Comparison of ENCODE assay signal across 16 cellular contexts in the genomic region with DNA sequence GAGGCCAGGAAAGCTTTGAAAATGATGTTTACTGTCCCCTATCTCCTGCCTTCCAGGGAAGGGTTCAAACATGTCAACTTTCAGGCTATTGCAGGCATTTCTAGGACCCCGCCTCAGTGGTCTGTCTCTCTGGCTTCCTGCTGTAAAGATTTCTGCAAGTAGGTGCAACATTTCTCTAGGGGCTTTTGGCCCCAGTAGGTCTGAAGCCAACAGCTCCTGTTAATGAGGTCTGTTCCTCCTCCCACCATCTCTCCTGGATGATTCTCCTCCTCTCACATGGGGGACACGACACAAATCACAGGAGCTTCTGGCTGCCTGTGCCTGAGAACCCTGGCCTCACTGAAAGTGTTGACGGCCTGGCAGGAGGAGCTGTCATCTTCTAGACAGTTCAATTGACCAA.
"Had no signal": no experiment of that assay in that cellular context is flagged by ENCODE, and none has a peak within 500 bp of the region (broad histone marks: within the 10 kb centered on the region; RNA-seq: fewer than 3 reads in every experiment).

No MANE protein-coding gene starts in this region.

- H3K27ac Mint-ChIP-seq: activated CD4-positive, alpha-beta T cell treated with anti-CD3 and anti-CD28 coated beads, Interleukin-2, amount 10 ng/mL, durations not matched to agents 24 days and 14 days; activated naive CD4-positive, alpha-beta T cell treated with anti-CD3 and anti-CD28 coated beads for 36 hours; activated naive CD8-positive, alpha-beta T cell treated with anti-CD3 and anti-CD28 coated beads, Interleukin-2, amount 50 U/mL, for 24 hours; endodermal cell; naive thymus-derived CD4-positive, alpha-beta T cell had no signal

- H3K4me3 Mint-ChIP-seq: activated CD4-positive, alpha-beta T cell treated with anti-CD3 and anti-CD28 coated beads, Interleukin-2, amount 10 ng/mL, durations not matched to agents 24 days and 14 days; activated naive CD4-positive, alpha-beta T cell treated with anti-CD3 and anti-CD28 coated beads for 36 hours; activated naive CD8-positive, alpha-beta T cell treated with anti-CD3 and anti-CD28 coated beads, Interleukin-2, amount 50 U/mL, for 24 hours; endodermal cell; naive thymus-derived CD4-positive, alpha-beta T cell had no signal

- FAIRE-seq: bronchial epithelial cell, frontal cortex had no signal

- H3K4me1 Mint-ChIP-seq: activated CD4-positive, alpha-beta T cell treated with anti-CD3 and anti-CD28 coated beads, Interleukin-2, amount 10 ng/mL, durations not matched to agents 24 days and 14 days had no signal

- ATAC-seq: activated naive CD8-positive, alpha-beta T cell treated with anti-CD3 and anti-CD28 coated beads, Interleukin-2, amount 50 U/mL, for 24 hours; heart right ventricle; left cardiac atrium; lower lobe of right lung; naive thymus-derived CD4-positive, alpha-beta T cell had no signal

- H3K27me3 Mint-ChIP-seq: activated CD4-positive, alpha-beta T cell treated with anti-CD3 and anti-CD28 coated beads, Interleukin-2, amount 10 ng/mL, durations not matched to agents 24 days and 14 days; activated naive CD8-positive, alpha-beta T cell treated with anti-CD3 and anti-CD28 coated beads, Interleukin-2, amount 50 U/mL, for 24 hours; naive thymus-derived CD4-positive, alpha-beta T cell had no signal

- DNase-seq: activated CD4-positive, alpha-beta T cell treated with anti-CD3 and anti-CD28 coated beads, Interleukin-2, amount 10 ng/mL, durations not matched to agents 24 days and 14 days; activated CD4-positive, CD25-positive, alpha-beta regulatory T cell; activated naive CD4-positive, alpha-beta T cell treated with anti-CD3 and anti-CD28 coated beads for 36 hours; activated naive CD8-positive, alpha-beta T cell treated with anti-CD3 and anti-CD28 coated beads, Interleukin-2, amount 50 U/mL, for 24 hours; aorta; dermis blood vessel endothelial cell; endodermal cell; heart right ventricle; left cardiac atrium; lower lobe of right lung; mucosa of descending colon; naive thymus-derived CD4-positive, alpha-beta T cell; stimulated activated CD4-positive, alpha-beta T cell treated with anti-CD3 and anti-CD28 coated beads, Interleukin-1b, Interleukin-23, amount 100 ng/mL, for 48 hours; thyroid gland had no signal
